ENCODE assay signal across 8 cellular contexts in genomic region chr2:42493468-42493884, GRCh38. TPM values are rescaled to one million over a fixed set of nuclear protein-coding genes. Genes with fewer than 3 reads are reported as not detected.
A peak's percentile ranks its signal among the peaks of the same experiment; 100 is the strongest.
DNase-seq lines count a peak whose midpoint lies in the region; ATAC-seq and TF ChIP-seq lines count a peak whose summit lies in the region.

No MANE protein-coding gene starts in this region.

- H3K27ac ChIP-seq in CD4-positive, alpha-beta T cell (ENCODE audit: low read depth, low read length): no peak overlapping the region
- H3K27ac ChIP-seq in H9 (ENCODE audit: insufficient read length, low read depth, low read length): no peak overlapping the region

- H2AK5ac ChIP-seq in H9 (ENCODE audit: insufficient read length, low read length): no peak overlapping the region

- peak overlapping the region; percentile 25 for H3K4me3 ChIP-seq in mucosa of descending colon

- no peak overlapping the region for H4K91ac ChIP-seq in H9 (ENCODE audit: insufficient read length, low read depth, low read length)

- no peak overlapping the region for H2BK20ac ChIP-seq in H9 (ENCODE audit: low read depth, low read length, poor library complexity, severe bottlenecking)

- H3K9me3 Mint-ChIP-seq in CD4-positive, alpha-beta T cell: no peaks in the 10 kb centered on the region
- H3K9me3 Mint-ChIP-seq in H9: no peaks in the 10 kb centered on the region; a peak in 1 of 5 replicates
- H3K9me3 Mint-ChIP-seq in activated naive CD8-positive, alpha-beta T cell treated with anti-CD3 and anti-CD28 coated beads, Interleukin-2, amount 10 ng/mL, durations not matched to agents 7 days and 5 days: no peaks in the 10 kb centered on the region

- no peaks in the 10 kb centered on the region for H4K20me1 ChIP-seq in H9 (ENCODE audit: control insufficient read depth, insufficient read depth, insufficient read length)

- no peak overlapping the region for H3K4ac ChIP-seq in H9 (ENCODE audit: low read depth, low read length)

- no peaks in the 10 kb centered on the region for H3K36me3 ChIP-seq in mucosa of descending colon (ENCODE audit: low read depth)

- H3K79me1 ChIP-seq in H9 (ENCODE audit: insufficient read depth, low read depth, low read length, poor library complexity, severe bottlenecking): no peaks in the 10 kb centered on the region

- no peaks in the 10 kb centered on the region for H3K27me3 Mint-ChIP-seq in CD4-positive, alpha-beta T cell
- peaks cover 16% of the 10 kb centered on the region for H3K27me3 Mint-ChIP-seq in H9 (ENCODE audit: low read depth)
- H3K27me3 Mint-ChIP-seq in activated naive CD8-positive, alpha-beta T cell treated with anti-CD3 and anti-CD28 coated beads, Interleukin-2, amount 10 ng/mL, durations not matched to agents 7 days and 5 days: peaks cover 26% of the 10 kb centered on the region

- no peak overlapping the region for H3T11ph ChIP-seq in H9 (ENCODE audit: low read length)

- H2AFZ ChIP-seq in H9 (ENCODE audit: low read length): no peak overlapping the region

- H3K36me3 Mint-ChIP-seq in CD4-positive, alpha-beta T cell (ENCODE audit: low read depth): no peaks in the 10 kb centered on the region
- peaks cover 6 to 34% (median 13%) of the 10 kb centered on the region in 3 experiments; a peak in 5 of 7 replicates for H3K36me3 Mint-ChIP-seq in H9 (ENCODE audit: insufficient read depth in 1 of 3, low read depth in 3 of 3)
- H3K36me3 Mint-ChIP-seq in activated naive CD8-positive, alpha-beta T cell treated with anti-CD3 and anti-CD28 coated beads, Interleukin-2, amount 10 ng/mL, durations not matched to agents 7 days and 5 days: no peaks in the 10 kb centered on the region

- peak overlapping the region; percentile 88 for H3K4me3 Mint-ChIP-seq in CD4-positive, alpha-beta T cell
- H3K4me3 Mint-ChIP-seq in H9: peak overlapping the region; percentile 83 to 89
- H3K4me3 Mint-ChIP-seq in activated naive CD8-positive, alpha-beta T cell treated with anti-CD3 and anti-CD28 coated beads, Interleukin-2, amount 10 ng/mL, durations not matched to agents 7 days and 5 days: peak overlapping the region; percentile 62

- no peak overlapping the region for H2BK5ac ChIP-seq in H9 (ENCODE audit: insufficient read length, low read length)

- peak; percentile 10 for ATAC-seq in CD4-positive, alpha-beta T cell (ENCODE audit: poor library complexity)
- ATAC-seq in activated naive CD8-positive, alpha-beta T cell treated with anti-CD3 and anti-CD28 coated beads, Interleukin-2, amount 10 ng/mL, durations not matched to agents 7 days and 5 days (ENCODE audit: low read depth): peak; percentile 15
- ATAC-seq in mucosa of descending colon: peak; percentile 31

- H2BK12ac ChIP-seq in H9 (ENCODE audit: insufficient read length, low read depth, low read length): no peak overlapping the region

- no peak for DNase-seq in CD4-positive, alpha-beta T cell
- no peak for DNase-seq in H9
- DNase-seq in activated naive CD8-positive, alpha-beta T cell treated with anti-CD3 and anti-CD28 coated beads, Interleukin-2, amount 10 ng/mL, durations not matched to agents 7 days and 5 days: no peak
- no peak for DNase-seq in mucosa of descending colon
- DNase-seq in T1000 (lab: John Stamatoyannopoulos, UW): no peak
- DNase-seq in NCI-H1417 treated with DMSO at 0.1 percent for 48 hours (lab: John Stamatoyannopoulos, UW): no peak
- no peak for DNase-seq in activated gamma-delta T cell (lab: John Stamatoyannopoulos, UW)
- no peak for DNase-seq in mesenteric fat pad (ENCODE audit: low spot score)

- H3K56ac ChIP-seq in H9 (ENCODE audit: insufficient read length, low read depth, low read length): no peak overlapping the region

- H4K8ac ChIP-seq in H9 (replicated peaks; ENCODE audit: insufficient read length, low read depth, low read length): no peak overlapping the region

- no peaks in the 10 kb centered on the region for H3K9me3 ChIP-seq in CD4-positive, alpha-beta T cell (ENCODE audit: control insufficient read depth, low read length)
- H3K9me3 ChIP-seq in H9 (ENCODE audit: control insufficient read depth, low read depth, low read length) (no peaks in the 10 kb centered on the region), mucosa of descending colon (no peaks in the 10 kb centered on the region)

- intact Hi-C loops in CD4-positive, alpha-beta T cell (cut with DNase I, micrococcal nuclease): loop anchor here (2.0 to 10.0 kb wide), 5 partner anchors 71 to 649 kb away; partner anchors contain the start of genes MTA3 (in 2 of the 2) and COX7A2L (in 1 of the 2)
- intact Hi-C loops in mucosa of descending colon (cut with DNase I, micrococcal nuclease): no loop called here

- no peak for TF ChIP-seq CTCF in CD4-positive, alpha-beta T cell (IDR thresholded peaks at IDR 0.05)
- TF ChIP-seq CTCF in H9 (conservative IDR thresholded peaks at IDR 0.05) (no peak), mucosa of descending colon (IDR thresholded peaks at IDR 0.05) (no peak)

- H3K4me2 ChIP-seq in H9 (ENCODE audit: insufficient read depth, insufficient read length, low read length): peak overlapping the region; percentile 71

- peaks cover 2% of the 10 kb centered on the region; the same call in 1 of the 2 replicates for H3K79me2 ChIP-seq in H9 (ENCODE audit: insufficient read depth, low read length)

- H2BK15ac ChIP-seq in H9 (ENCODE audit: low read depth, low read length): no peak overlapping the region

- H3K18ac ChIP-seq in H9 (ENCODE audit: insufficient read length, low read depth, low read length): no peak overlapping the region

- H3K14ac ChIP-seq in H9 (ENCODE audit: insufficient read depth, low read length): peak overlapping the region; percentile 32; the same call in 1 of the 2 replicates

- H3K23ac ChIP-seq in H9 (ENCODE audit: insufficient read length, low read depth, low read length): no peak overlapping the region

- CTCF ChIA-PET in CD4-positive, alpha-beta T cell (lab: Charles Lee): interaction anchor here (1.0 kb wide), 1 partner anchor 171 kb away, joined by 3 read pairs; no protein-coding TSS in a partner anchor

- POLR2A ChIA-PET in CD4-positive, alpha-beta T cell (lab: Charles Lee): interaction anchor here (1.2 to 1.7 kb wide), 3 partner anchors 170 to 388 kb away, joined by 4 to 7 read pairs (median 6); no protein-coding TSS in a partner anchor
- POLR2A ChIA-PET in activated naive CD8-positive, alpha-beta T cell treated with anti-CD3 and anti-CD28 coated beads, Interleukin-2, amount 10 ng/mL, durations not matched to agents 7 days and 5 days (lab: Charles Lee): interaction anchor here (1.2 kb wide), 1 partner anchor 15 kb away, joined by 3 read pairs; no protein-coding TSS in a partner anchor

- H3K23me2 ChIP-seq in H9 (ENCODE audit: insufficient read length, low read depth, low read length, poor library complexity, severe bottlenecking): peaks cover 23% of the 10 kb centered on the region

- H4K5ac ChIP-seq in H9 (ENCODE audit: insufficient read length, low read depth, low read length): no peak overlapping the region

- no peak overlapping the region for H2BK120ac ChIP-seq in H9 (ENCODE audit: low read depth, low read length, poor library complexity, severe bottlenecking)

- H3K4me1 ChIP-seq in H9 (ENCODE audit: insufficient read depth, low read length) (peaks cover 6% of the 10 kb centered on the region; the same call in 1 of the 2 replicates), mucosa of descending colon (ENCODE audit: low read depth) (peaks cover 7% of the 10 kb centered on the region)

- no peak overlapping the region for H3K9ac ChIP-seq in H9 (ENCODE audit: extremely low read depth, insufficient read length, low read length)

- no peak overlapping the region for H3K27ac Mint-ChIP-seq in CD4-positive, alpha-beta T cell
- H3K27ac Mint-ChIP-seq in H9: no peak overlapping the region
- no peak overlapping the region for H3K27ac Mint-ChIP-seq in activated naive CD8-positive, alpha-beta T cell treated with anti-CD3 and anti-CD28 coated beads, Interleukin-2, amount 10 ng/mL, durations not matched to agents 7 days and 5 days

- peaks cover 8% of the 10 kb centered on the region for H3K4me1 Mint-ChIP-seq in CD4-positive, alpha-beta T cell (ENCODE audit: low read depth)
- H3K4me1 Mint-ChIP-seq in H9: peaks cover 44 to 51% of the 10 kb centered on the region in 2 experiments
- H3K4me1 Mint-ChIP-seq in activated naive CD8-positive, alpha-beta T cell treated with anti-CD3 and anti-CD28 coated beads, Interleukin-2, amount 10 ng/mL, durations not matched to agents 7 days and 5 days: peaks cover 12% of the 10 kb centered on the region

- H3K27me3 ChIP-seq in CD4-positive, alpha-beta T cell (ENCODE audit: control insufficient read depth, insufficient read depth, low read length): peaks cover 6% of the 10 kb centered on the region
- H3K27me3 ChIP-seq in H9 (ENCODE audit: insufficient read depth, low read length): peaks cover 2% of the 10 kb centered on the region; the same call in 1 of the 2 replicates

- WGBS in H9 (ENCODE audit: extremely low coverage, insufficient read length, low lambda C conversion rate): no CpG with 5 or more reads among the region's 59 CpGs

RNA-seq across cellular contexts. Expression of gene KCNG3, which starts 0.3 kb away (rescaled TPM):
- under 1 TPM; 0.25 to 0.49 TPM for total RNA-seq in CD4-positive, alpha-beta T cell
- total RNA-seq in H9 (2021): 16.5 and 17.0 TPM in 2 replicates
- total RNA-seq in activated naive CD8-positive, alpha-beta T cell treated with anti-CD3 and anti-CD28 coated beads, Interleukin-2, amount 10 ng/mL, durations not matched to agents 7 days and 5 days: under 1 TPM in 1 of 2 experiments, not detected in 1; 0.11 TPM
- total RNA-seq in mucosa of descending colon: 1 to 10 TPM; 2.6 to 5.0 (median 3.2) TPM
- total RNA-seq in mesenteric fat pad: not detected

Comparison
In these comparisons a context has a peak if more than half of its experiments do, and no peak if none do; other contexts are left out.
1. intact Hi-C loops: an anchor here in CD4-positive, alpha-beta T cell (2.0 to 10.0 kb wide); none called in mucosa of descending colon.